Comparison of ENCODE assay signal across 19 cellular contexts in genomic region chr17:39767147-39767546, GRCh38. TPM values are rescaled to one million over a fixed set of nuclear protein-coding genes. Genes with fewer than 3 reads are reported as not detected.
DNase-seq lines count a peak whose midpoint lies in the region; ATAC-seq and FAIRE-seq lines count a peak whose summit lies in the region.
"Had no signal": no experiment of that assay in that cellular context is flagged by ENCODE, and none has a peak within 500 bp of the region (broad histone marks: within the 10 kb centered on the region; RNA-seq: fewer than 3 reads in every experiment).

No MANE protein-coding gene starts in this region.

- peak; percentile 35 for ATAC-seq in GM19463 (IDR thresholded peaks at IDR 0.05; ENCODE audit: unreplicated experiment)
- ATAC-seq in activated T-cell treated with anti-CD3 and anti-CD28 coated beads, Interleukin-2, amount 50 U/mL, for 72 hours (replicated peaks in 1 of 2) = no peak
- ATAC-seq: left cardiac atrium, Panc1 had no signal

- H3K4me1 Mint-ChIP-seq in T-helper 2 cell treated with Interferon-gamma antibody and Interleukin-4, amounts not matched to agents 5 μg/mL and 100 μg/mL, for 36 hours (ENCODE audit: low read depth) = peaks cover 61% of the 10 kb centered on the region
- H3K4me1 Mint-ChIP-seq in activated T-cell treated with anti-CD3 and anti-CD28 coated beads, Interleukin-2, amount 50 U/mL, for 72 hours (ENCODE audit: low read depth) = peaks cover 90% of the 10 kb centered on the region

- H3K27ac Mint-ChIP-seq in T-helper 2 cell treated with Interferon-gamma antibody and Interleukin-4, amounts not matched to agents 5 μg/mL and 100 μg/mL, for 36 hours = peak overlapping the region; percentile 83
- H3K27ac Mint-ChIP-seq in activated T-cell treated with anti-CD3 and anti-CD28 coated beads, Interleukin-2, amount 50 U/mL, for 72 hours = peak overlapping the region; percentile 89
- H3K27ac Mint-ChIP-seq: brain had no signal

- H3K9me3 Mint-ChIP-seq in T-helper 2 cell treated with Interferon-gamma antibody and Interleukin-4, amounts not matched to agents 5 μg/mL and 100 μg/mL, for 36 hours = no peaks in the 10 kb centered on the region
- H3K9me3 Mint-ChIP-seq in activated T-cell treated with anti-CD3 and anti-CD28 coated beads, Interleukin-2, amount 50 U/mL, for 72 hours = no peaks in the 10 kb centered on the region

- H3K4me1 ChIP-seq in small intestine (ENCODE audit: control insufficient read depth in 2 of 2, insufficient read depth in 1 of 2, low read depth in 1 of 2, low read length in 1 of 2) = no peaks in the 10 kb centered on the region

- no peak for FAIRE-seq in small intestine (lab: Jason Lieb, UNC)

- WGBS in small intestine, 3 donors = 44 to 62% (median 55%) methylated on average over 3 of the region's 3 CpGs

- no peaks in the 10 kb centered on the region for H3K27me3 Mint-ChIP-seq in T-helper 2 cell treated with Interferon-gamma antibody and Interleukin-4, amounts not matched to agents 5 μg/mL and 100 μg/mL, for 36 hours (ENCODE audit: low read depth)
- H3K27me3 Mint-ChIP-seq in activated T-cell treated with anti-CD3 and anti-CD28 coated beads, Interleukin-2, amount 50 U/mL, for 72 hours (ENCODE audit: low read depth) = no peaks in the 10 kb centered on the region

- H3K36me3 Mint-ChIP-seq in T-helper 2 cell treated with Interferon-gamma antibody and Interleukin-4, amounts not matched to agents 5 μg/mL and 100 μg/mL, for 36 hours (ENCODE audit: low read depth) = peaks cover 59% of the 10 kb centered on the region
- H3K36me3 Mint-ChIP-seq in activated T-cell treated with anti-CD3 and anti-CD28 coated beads, Interleukin-2, amount 50 U/mL, for 72 hours (ENCODE audit: insufficient read depth in 2 of 2) = peaks cover 26 to 47% of the 10 kb centered on the region in 2 donors
- H3K36me3 Mint-ChIP-seq: brain had no signal

- peak overlapping the region; percentile 2 to 63 for H3K27ac ChIP-seq in small intestine (ENCODE audit: low read depth in 1 of 2, low read length in 1 of 2)
- H3K27ac ChIP-seq: hepatocyte had no signal

- H3K27me3 ChIP-seq in small intestine (ENCODE audit: control insufficient read depth in 2 of 2, insufficient read depth in 2 of 2, low read length in 2 of 2) = no peaks in the 10 kb centered on the region
- H3K27me3 ChIP-seq: hepatocyte had no signal

- H3K4me3 ChIP-seq in small intestine (ENCODE audit: low read depth in 1 of 2, low read length in 2 of 2) = no peak overlapping the region
- H3K4me3 ChIP-seq: hepatocyte had no signal

- DNase-seq in T-helper 2 cell treated with Interferon-gamma antibody and Interleukin-4, amounts not matched to agents 5 μg/mL and 100 μg/mL, for 36 hours (ENCODE audit: low spot score) = no peak
- no peak for DNase-seq in T-helper 2 cell
- DNase-seq in activated T-cell treated with anti-CD3 and anti-CD28 coated beads, Interleukin-2, amount 50 U/mL, for 72 hours = peak in 1 of 2 donors; percentile 35
- no peak for DNase-seq in small intestine
- DNase-seq in Kasumi-1 (lab: John Stamatoyannopoulos, UW) = no peak
- no peak for DNase-seq in cerebellar cortex (ENCODE audit: low spot score)
- no peak for DNase-seq in NCI-H345 (lab: John Stamatoyannopoulos, UW)
- DNase-seq: activated effector memory CD4-positive, alpha-beta T cell treated with anti-CD3 and anti-CD28 coated beads, Interleukin-2, amount 50 U/mL, for 16 hours; GF-D8; left cardiac atrium; MV-4-11; NCI-H2107; NCI-H69; SW 1271 had no signal

- H3K4me3 Mint-ChIP-seq in T-helper 2 cell treated with Interferon-gamma antibody and Interleukin-4, amounts not matched to agents 5 μg/mL and 100 μg/mL, for 36 hours = peak overlapping the region; percentile 46
- peak overlapping the region; percentile 75 to 83 for H3K4me3 Mint-ChIP-seq in activated T-cell treated with anti-CD3 and anti-CD28 coated beads, Interleukin-2, amount 50 U/mL, for 72 hours
- H3K4me3 Mint-ChIP-seq: brain had no signal

- H3K36me3 ChIP-seq in small intestine (ENCODE audit: control insufficient read depth in 2 of 2, insufficient read depth in 2 of 2, low read length in 2 of 2) = no peaks in the 10 kb centered on the region

- H3K9me3 ChIP-seq in small intestine (ENCODE audit: control insufficient read depth, low read depth) = no peaks in the 10 kb centered on the region

RNA-seq across cellular contexts. Expression of gene GRB7, which starts 29.4 kb away (rescaled TPM):
- total RNA-seq in activated T-cell treated with anti-CD3 and anti-CD28 coated beads, Interleukin-2, amount 50 U/mL, for 72 hours = 1 to 10 TPM; 3.5 to 6.0 TPM
- 10 to 100 TPM; 10.9 to 13.9 (median 12.2) TPM for polyA plus RNA-seq in small intestine
- total RNA-seq: posterior vena cava had no signal

RNA-seq across cellular contexts. Expression of gene MIEN1, which starts 36.8 kb away (rescaled TPM):
- total RNA-seq in activated T-cell treated with anti-CD3 and anti-CD28 coated beads, Interleukin-2, amount 50 U/mL, for 72 hours = 10 to 100 TPM; 39.4 to 40.1 TPM
- 100 to 1,000 TPM in 2 of 3 donors, 10 to 100 TPM in 1; 74.0 to 155 (median 154) TPM for polyA plus RNA-seq in small intestine
